1 cellular context compared by ENCODE assay signal in the genomic region with DNA sequence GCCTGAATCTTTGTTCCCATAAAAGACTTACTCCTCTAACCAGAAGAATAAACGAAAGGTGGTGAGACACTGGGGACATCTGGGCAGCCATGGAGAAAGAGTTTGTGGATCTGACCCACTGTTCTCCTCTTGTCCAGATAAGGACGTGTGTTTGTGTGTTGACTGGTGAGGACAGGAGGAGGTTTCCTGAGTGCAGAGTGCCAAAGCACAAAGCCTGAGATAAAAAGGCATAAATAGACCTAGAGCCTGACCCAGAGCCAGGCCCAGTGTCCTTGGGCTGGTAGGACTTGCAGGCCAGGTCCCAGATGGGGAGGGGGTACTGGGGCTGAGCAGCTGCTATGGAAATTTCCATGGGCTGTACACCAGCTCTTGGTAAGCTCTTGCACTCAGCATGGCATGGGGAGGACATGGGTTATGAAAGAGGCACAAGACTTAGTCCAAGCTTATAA.
TF ChIP-seq lines count a peak whose summit lies in the region.

No MANE protein-coding gene starts in this region.

TF ChIP-seq in HepG2, 621 proteins besides CTCF, POLR2A, EP300 and RAD21 (continued from another document):
- TF ChIP-seq ZNF263 (CRISPR knock-in tag; IDR thresholded peaks at IDR 0.05) (peak; percentile 25; the same call in 1 of the 2 replicates), ERF (CRISPR knock-in tag; IDR thresholded peaks at IDR 0.05) (peak; percentile 33; the same call in 1 of the 2 replicates), RBAK (CRISPR knock-in tag; IDR thresholded peaks at IDR 0.05) (no peak)
- TF ChIP-seq, protein P1, sequence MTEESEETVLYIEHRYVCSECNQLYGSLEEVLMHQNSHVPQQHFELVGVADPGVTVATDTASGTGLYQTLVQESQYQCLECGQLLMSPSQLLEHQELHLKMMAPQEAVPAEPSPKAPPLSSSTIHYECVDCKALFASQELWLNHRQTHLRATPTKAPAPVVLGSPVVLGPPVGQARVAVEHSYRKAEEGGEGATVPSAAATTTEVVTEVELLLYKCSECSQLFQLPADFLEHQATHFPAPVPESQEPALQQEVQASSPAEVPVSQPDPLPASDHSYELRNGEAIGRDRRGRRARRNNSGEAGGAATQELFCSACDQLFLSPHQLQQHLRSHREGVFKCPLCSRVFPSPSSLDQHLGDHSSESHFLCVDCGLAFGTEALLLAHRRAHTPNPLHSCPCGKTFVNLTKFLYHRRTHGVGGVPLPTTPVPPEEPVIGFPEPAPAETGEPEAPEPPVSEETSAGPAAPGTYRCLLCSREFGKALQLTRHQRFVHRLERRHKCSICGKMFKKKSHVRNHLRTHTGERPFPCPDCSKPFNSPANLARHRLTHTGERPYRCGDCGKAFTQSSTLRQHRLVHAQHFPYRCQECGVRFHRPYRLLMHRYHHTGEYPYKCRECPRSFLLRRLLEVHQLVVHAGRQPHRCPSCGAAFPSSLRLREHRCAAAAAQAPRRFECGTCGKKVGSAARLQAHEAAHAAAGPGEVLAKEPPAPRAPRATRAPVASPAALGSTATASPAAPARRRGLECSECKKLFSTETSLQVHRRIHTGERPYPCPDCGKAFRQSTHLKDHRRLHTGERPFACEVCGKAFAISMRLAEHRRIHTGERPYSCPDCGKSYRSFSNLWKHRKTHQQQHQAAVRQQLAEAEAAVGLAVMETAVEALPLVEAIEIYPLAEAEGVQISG (CRISPR knock-in tag; IDR thresholded peaks at IDR 0.05), result 0 out of 2 replicates have a peak, but pooled peaks have one; percentile 32
- TF ChIP-seq, protein P2, sequence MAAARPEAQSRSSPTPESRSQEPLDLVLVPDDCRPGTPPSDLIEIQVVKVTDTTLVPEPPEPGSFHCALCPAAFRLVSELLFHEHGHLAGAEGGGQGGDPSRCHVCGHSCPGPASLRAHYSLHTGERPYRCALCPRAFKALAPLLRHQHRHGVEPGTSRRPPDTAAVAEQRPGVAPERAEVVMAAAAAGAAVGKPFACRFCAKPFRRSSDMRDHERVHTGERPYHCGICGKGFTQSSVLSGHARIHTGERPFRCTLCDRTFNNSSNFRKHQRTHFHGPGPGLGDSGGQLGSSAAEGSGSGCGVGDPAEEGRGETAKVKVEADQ (CRISPR knock-in tag; IDR thresholded peaks at IDR 0.05; ENCODE audit: borderline replicate concordance), result peak; percentile 26; the same call in 1 of the 2 replicates
